Comparison of ENCODE assay signal across 8 cellular contexts in the genomic region with DNA sequence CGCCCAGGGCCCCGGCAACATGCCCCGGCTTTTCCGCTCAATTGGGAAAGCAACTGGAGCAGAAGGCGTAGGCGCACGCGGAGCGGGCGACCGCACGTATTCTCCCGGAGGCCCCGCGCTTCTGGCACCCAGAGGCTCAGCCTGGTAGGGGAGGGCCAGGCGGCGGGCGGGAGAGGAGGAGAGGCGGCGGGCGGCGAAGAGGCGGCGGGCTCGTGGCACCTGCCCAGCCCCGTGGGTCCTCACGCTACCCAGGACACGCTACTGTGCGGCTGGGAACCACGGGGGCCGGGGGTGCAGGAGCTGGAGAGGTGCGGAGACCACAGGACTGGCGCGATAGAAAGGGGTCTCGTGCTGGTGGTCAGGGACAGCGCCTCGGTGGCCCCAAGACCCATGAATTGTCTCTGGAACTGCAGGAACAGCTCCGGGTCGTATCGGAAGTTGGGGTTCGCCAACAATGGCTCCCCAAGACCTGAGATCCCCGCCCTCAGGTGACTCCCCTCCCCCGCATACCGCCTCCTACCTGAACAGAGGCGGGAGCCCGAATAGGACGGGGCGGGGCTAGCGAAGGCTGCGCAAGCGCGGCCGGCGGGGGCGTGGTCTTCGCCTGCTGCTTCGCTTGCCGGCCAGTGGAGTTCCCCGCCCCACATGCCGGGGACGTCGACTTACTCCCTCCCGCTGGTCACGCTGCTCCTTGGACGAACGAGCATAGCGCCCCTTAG. TPM values are rescaled to one million over a fixed set of nuclear protein-coding genes. Genes with fewer than 3 reads are reported as not detected.
A peak's percentile ranks its signal among the peaks of the same experiment; 100 is the strongest.
DNase-seq lines count a peak whose midpoint lies in the region; ATAC-seq and TF ChIP-seq lines count a peak whose summit lies in the region.

SLC37A4 (minus strand) TSS at position 549 of the 719 bp plus-strand sequence.

- H3K27ac ChIP-seq in angular gyrus (ENCODE audit: low read depth, low read length) (peak within 1 kb of the TSS; percentile 67), prostate gland (peak within 1 kb of the TSS; percentile 91 to 93), urinary bladder (ENCODE audit: low read depth) (peak within 1 kb of the TSS; percentile 12)

- under 1% methylated on average over 64 of the region's 67 CpGs for WGBS in prostate gland
- WGBS in urinary bladder, result under 1% methylated on average over 67 of the region's 67 CpGs

- TF ChIP-seq CTCF in prostate gland (IDR thresholded peaks at IDR 0.05), result peak; percentile 39 to 97 (median 91)

- no peaks in the 10 kb centered on the region for H3K27me3 ChIP-seq in prostate gland (replicated peaks; ENCODE audit: insufficient read depth)

- TF ChIP-seq POLR2A in GM15510 (IDR thresholded peaks at IDR 0.05; ENCODE audit: borderline replicate concordance, extremely low read depth, insufficient read length) (peak; percentile 73), prostate gland (IDR thresholded peaks at IDR 0.05) (peak; percentile 77)

- H3K36me3 ChIP-seq in prostate gland, result no peaks in the 10 kb centered on the region
- H3K36me3 ChIP-seq in urinary bladder (ENCODE audit: insufficient read depth), result no peaks in the 10 kb centered on the region

- ATAC-seq in HG02938 (IDR thresholded peaks at IDR 0.05; ENCODE audit: unreplicated experiment), result peak; percentile 77
- ATAC-seq in left ventricle myocardium superior, result peak; percentile 98

- H3K9me3 ChIP-seq in prostate gland, result no peaks in the 10 kb centered on the region

- intact Hi-C loops in left ventricle myocardium superior (cut with micrococcal nuclease), result no loop called here
- intact Hi-C loops in prostate gland (cut with DNase I), result no loop called here

- peaks cover 17% of the 10 kb centered on the region for H3K4me1 ChIP-seq in prostate gland (replicated peaks)
- no peaks in the 10 kb centered on the region for H3K4me1 ChIP-seq in urinary bladder (ENCODE audit: insufficient read depth)

- DNase-seq in NCI-H187 (lab: John Stamatoyannopoulos, UW) (peak; percentile 97 to 98), T-helper 2 cell (peak; percentile 94 to 99 (median 99)), left ventricle myocardium superior (peak; percentile 99), prostate gland (ENCODE audit: low spot score) (peak; percentile 98)

- H3K4me3 ChIP-seq in prostate gland (peak within 1 kb of the TSS; percentile 68 to 75), urinary bladder (ENCODE audit: low read depth, low read length) (peak within 1 kb of the TSS; percentile 62)

RNA-seq across cellular contexts. Expression of gene SLC37A4, which starts in this region (rescaled TPM):
- total RNA-seq in left ventricle myocardium superior (8.1 TPM), prostate gland (10 to 100 TPM; 36.2 to 58.7 TPM), urinary bladder (5.2 TPM)
- 9.8 TPM for polyA plus RNA-seq in urinary bladder

Comparison
In these comparisons a context has a peak if more than half of its experiments do, and no peak if none do; other contexts are left out.
1. Peak in every context shown above with its lines: DNase-seq, ATAC-seq, H3K4me3 ChIP-seq and H3K27ac ChIP-seq.
2. H3K27ac ChIP-seq: peak in every context shown above with its lines; median percentile 92 in prostate gland; 67 in angular gyrus; 12 in urinary bladder.